Comparison of ENCODE assay signal across 13 cellular contexts in genomic region chr6:108176281-108177089, GRCh38. TPM values are rescaled to one million over a fixed set of nuclear protein-coding genes. Genes with fewer than 3 reads are reported as not detected.
DNase-seq lines count a peak whose midpoint lies in the region; ATAC-seq, FAIRE-seq and TF ChIP-seq lines count a peak whose summit lies in the region.
"Had no signal": no experiment of that assay in that cellular context is flagged by ENCODE, and none has a peak within 500 bp of the region (broad histone marks: within the 10 kb centered on the region; RNA-seq: fewer than 3 reads in every experiment).

No MANE protein-coding gene starts in this region.

- no peak overlapping the region for H3K27ac Mint-ChIP-seq in activated naive CD8-positive, alpha-beta T cell

- in situ Hi-C loops in gastrocnemius medialis (cut with MboI; ENCODE audit: low sequenced_read_pairs in 4 of 4), result no loop called here

- no peak overlapping the region for H3K9ac ChIP-seq in keratinocyte (ENCODE audit: control insufficient read depth, extremely low read depth, insufficient read depth, low read length)

- peaks cover 52% of the 10 kb centered on the region for H3K27me3 ChIP-seq in keratinocyte (ENCODE audit: control insufficient read depth, extremely low read depth, insufficient read depth, low read length)
- H3K27me3 ChIP-seq in gastrocnemius medialis, result peaks cover 78 to 82% (median 81%) of the 10 kb centered on the region in 3 donors

- peak overlapping the region; percentile 89 for H3K4me2 ChIP-seq in keratinocyte (ENCODE audit: control insufficient read depth, extremely low read depth, insufficient read depth, low read depth, low read length)

- intact Hi-C loops in gastrocnemius medialis (cut with DNase I; ENCODE audit: low total_unique reads), result loop anchor here (2.0 kb wide), 1 partner anchor 56 kb away; no protein-coding TSS in a partner anchor

- H4K20me1 ChIP-seq in keratinocyte (ENCODE audit: control insufficient read depth, extremely low read depth, insufficient read depth, low read length), result no peaks in the 10 kb centered on the region

- no peak for ATAC-seq in gastrocnemius medialis
- no peak for ATAC-seq in HG03354 (IDR thresholded peaks at IDR 0.05; ENCODE audit: poor library complexity, severe bottlenecking, unreplicated experiment)

- TF ChIP-seq CTCF in keratinocyte (optimal IDR thresholded peaks at IDR 0.05 in 1 of 3, IDR thresholded peaks at IDR 0.05 in 1 of 3, conservative IDR thresholded peaks at IDR 0.05 in 1 of 3; ENCODE audit: extremely low read depth in 1 of 3, insufficient read depth in 2 of 3, low read length in 3 of 3), result no peak
- TF ChIP-seq CTCF in gastrocnemius medialis (IDR thresholded peaks at IDR 0.05 in 4 of 5, conservative IDR thresholded peaks at IDR 0.05 in 1 of 5), result no peak

- H3K79me2 ChIP-seq in keratinocyte (ENCODE audit: control insufficient read depth, insufficient read depth, low read length), result no peaks in the 10 kb centered on the region

- H3K4me1 ChIP-seq in keratinocyte (ENCODE audit: control insufficient read depth, extremely low read depth, insufficient read depth, low read length) (peaks cover 5% of the 10 kb centered on the region), gastrocnemius medialis (peaks cover 13 to 15% of the 10 kb centered on the region in 2 donors)

- H2AFZ ChIP-seq in keratinocyte (ENCODE audit: control insufficient read depth, low read length), result peak overlapping the region; percentile 26

- peak overlapping the region; percentile 70 for H3K4me3 Mint-ChIP-seq in activated naive CD8-positive, alpha-beta T cell

- dilution Hi-C loops in keratinocyte (cut with MboI; ENCODE audit: extremely low pct_ligation_motif_present, low sequenced_read_pairs), result no loop called here

- H3K36me3 Mint-ChIP-seq in activated naive CD8-positive, alpha-beta T cell, result peaks cover 3% of the 10 kb centered on the region

- H3K9me1 ChIP-seq in keratinocyte (ENCODE audit: control insufficient read depth, extremely low read depth, insufficient read depth, low read length), result no peaks in the 10 kb centered on the region

- peaks cover 4% of the 10 kb centered on the region for H3K9me3 Mint-ChIP-seq in activated naive CD8-positive, alpha-beta T cell (ENCODE audit: low read depth)

- FAIRE-seq in keratinocyte (lab: Jason Lieb, UNC), result no peak
- FAIRE-seq: A204.1 had no signal

- H3K27me3 Mint-ChIP-seq in activated naive CD8-positive, alpha-beta T cell, result peaks cover 54% of the 10 kb centered on the region

- H3K4me1 Mint-ChIP-seq in activated naive CD8-positive, alpha-beta T cell (ENCODE audit: low read depth), result peaks cover 16% of the 10 kb centered on the region

- H3K27ac ChIP-seq in keratinocyte (ENCODE audit: control insufficient read depth, insufficient read depth, low read length) (no peak overlapping the region), gastrocnemius medialis (no peak overlapping the region)

- DNase-seq in NCI-H82 (lab: John Stamatoyannopoulos, UW) (peak; percentile 32), NCI-H82 treated with DMSO at 0.1 percent for 48 hours (lab: John Stamatoyannopoulos, UW; ENCODE audit: unreplicated experiment) (no peak), keratinocyte (ENCODE audit: low read depth, low spot score) (no peak), gastrocnemius medialis (no peak), SW480 (ENCODE audit: low spot score) (no peak)
- DNase-seq in stimulated activated CD8-positive, alpha-beta memory T cell treated with anti-CD3 and anti-CD28 coated beads, Interleukin-4, amount 100 ng/mL, for 48 hours, result no peak
- DNase-seq: effector memory CD4-positive, alpha-beta T cell; kidney glomerular epithelial cell; NCI-H345 had no signal

- no peak for TF ChIP-seq POLR2A in gastrocnemius medialis (IDR thresholded peaks at IDR 0.05)

- no peaks in the 10 kb centered on the region for H3K36me3 ChIP-seq in keratinocyte (ENCODE audit: control insufficient read depth in 2 of 2, extremely low read depth in 1 of 2, insufficient read depth in 2 of 2, low read length in 2 of 2)
- H3K36me3 ChIP-seq in gastrocnemius medialis, result no peaks in the 10 kb centered on the region

- H3K9me3 ChIP-seq in keratinocyte (ENCODE audit: control insufficient read depth, low read depth, low read length), result no peaks in the 10 kb centered on the region
- H3K9me3 ChIP-seq in gastrocnemius medialis, result no peaks in the 10 kb centered on the region

- H3K4me3 ChIP-seq in keratinocyte (ENCODE audit: control insufficient read depth in 2 of 3, extremely low read depth in 1 of 3, insufficient read depth in 2 of 3, low read depth in 1 of 3, low read length in 3 of 3) (peak overlapping the region in 1 of 3 experiments; percentile 65), gastrocnemius medialis (peak overlapping the region; percentile 21 to 44 (median 30))

RNA-seq across cellular contexts. Expression of gene NR2E1, which starts 10.7 kb away (rescaled TPM):
- polyA plus RNA-seq in keratinocyte, result 0.04 TPM in 1 of 3 replicates, not detected in the others
- polyA plus RNA-seq in keratinocyte (2011; ENCODE audit: low read depth), result not detected
- not detected in 2 replicates for polyA plus RNA-seq in keratinocyte (2011; cell fraction: cytosol; rRNA removed)
- not detected in 2 replicates for polyA plus RNA-seq in keratinocyte (2011; cell fraction: nucleus; rRNA removed)
- polyA plus RNA-seq in keratinocyte (2012; ENCODE audit: low replicate concordance), result not detected in 2 replicates
- polyA minus RNA-seq in keratinocyte, result not detected in 3 replicates
- not detected for polyA minus RNA-seq in keratinocyte (2011; cell fraction: cytosol; rRNA and poly(A)+ RNA removed)
- polyA minus RNA-seq in keratinocyte (2011; cell fraction: nucleus; rRNA and poly(A)+ RNA removed), result not detected in 2 replicates
- not detected for total RNA-seq in gastrocnemius medialis
- total RNA-seq: urinary bladder had no signal
- polyA plus RNA-seq: urinary bladder had no signal
